8 cellular contexts compared by ENCODE assay signal in the genomic region with DNA sequence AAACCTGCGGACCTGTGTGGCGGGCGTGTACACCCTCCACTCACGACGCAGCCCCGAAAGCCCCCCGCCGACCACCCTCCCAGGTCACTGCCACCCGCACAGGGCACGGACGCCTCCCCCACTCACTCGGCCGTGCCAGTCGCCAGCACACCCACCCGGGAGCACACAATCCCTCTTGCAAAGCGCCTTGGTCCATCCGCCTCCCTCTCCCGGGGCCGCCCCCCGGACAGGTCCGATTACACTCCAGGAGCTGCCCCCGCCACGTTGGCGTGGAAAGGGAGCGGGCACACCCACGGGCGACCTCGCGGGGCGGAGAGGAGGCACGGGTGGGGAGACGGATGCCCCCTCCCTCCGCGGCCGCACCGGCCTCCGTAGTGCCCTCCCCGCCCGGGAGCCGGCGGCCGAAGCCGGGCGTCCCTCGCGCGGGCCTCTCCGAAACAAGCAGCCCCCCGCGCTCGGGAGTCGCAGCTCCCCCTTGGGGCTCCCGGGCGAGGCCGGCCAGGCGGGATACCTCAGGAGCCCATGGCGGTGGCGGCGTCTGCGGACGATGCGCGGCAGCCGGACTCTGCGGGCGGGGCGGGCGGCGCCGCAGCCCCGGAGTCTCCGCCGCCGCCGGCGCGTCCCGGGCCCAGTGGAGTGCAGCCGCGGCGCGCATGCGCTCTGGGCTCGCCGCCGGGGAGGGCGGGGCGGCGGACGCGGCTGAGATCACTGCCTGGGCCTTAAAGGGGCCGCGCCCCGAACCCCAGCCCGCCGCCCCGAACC.
DNase-seq lines count a peak whose midpoint lies in the region; ATAC-seq and TF ChIP-seq lines count a peak whose summit lies in the region.

A gene (minus strand): TSS at position 638 of the 762 bp plus-strand sequence. CDS start 25,049 bp downstream, outside the sequence.

- peak; percentile 89 for ATAC-seq in HG03521 (IDR thresholded peaks at IDR 0.05; ENCODE audit: unreplicated experiment)
- ATAC-seq in stimulated activated naive CD8-positive, alpha-beta T cell treated with anti-CD3 and anti-CD28 coated beads, Interleukin-15, Interleukin-2, amounts not matched to agents 100 U/mL and 50 U/mL, for 24 hours = peak; percentile 96

- peak within 1 kb of the TSS; percentile 87 for H3K4me3 Mint-ChIP-seq in nephron progenitor cell

- peaks cover 4% of the 10 kb centered on the region for H3K36me3 Mint-ChIP-seq in nephron progenitor cell (ENCODE audit: low read depth)

- no peaks in the 10 kb centered on the region for H3K9me3 Mint-ChIP-seq in nephron progenitor cell

- DNase-seq in RPMI8226 (peak; percentile 89), fibroblast of the conjunctiva (ENCODE audit: low read depth) (peak; percentile 41), nephron progenitor cell (peak; percentile 85)
- peak; percentile 77 for DNase-seq in activated effector memory CD4-positive, alpha-beta T cell treated with Interleukin-2 at 50 U/mL for 16 hours
- DNase-seq in stimulated activated naive CD8-positive, alpha-beta T cell treated with anti-CD3 and anti-CD28 coated beads, Interleukin-15, Interleukin-2, amounts not matched to agents 100 U/mL and 50 U/mL, for 24 hours = peak; percentile 86

- peak; percentile 58 for TF ChIP-seq POLR2A in GM18526 (IDR thresholded peaks at IDR 0.05; ENCODE audit: extremely low read depth, insufficient read length)

- no peak for TF ChIP-seq CTCF in nephron progenitor cell (IDR thresholded peaks at IDR 0.05)

- peak within 1 kb of the TSS; percentile 34 for H3K27ac Mint-ChIP-seq in nephron progenitor cell

- peak within 1 kb of the TSS; percentile 28; the same call in 1 of the 2 replicates for H3K27ac ChIP-seq in ACC112 (ENCODE audit: low read depth, low read length)

- H3K27me3 Mint-ChIP-seq in nephron progenitor cell (ENCODE audit: low read depth, poor library complexity) = peaks cover 5% of the 10 kb centered on the region

- H3K4me1 Mint-ChIP-seq in nephron progenitor cell = peaks cover 84% of the 10 kb centered on the region

- H2AFZ ChIP-seq in ACC112 (ENCODE audit: low read length, unreplicated experiment) = peak within 1 kb of the TSS; percentile 96

- H3K79me2 ChIP-seq in ACC112 (ENCODE audit: control insufficient read depth, insufficient read depth, low read length, unreplicated experiment) = peaks cover 50% of the 10 kb centered on the region

- peak within 1 kb of the TSS; percentile 94 for H3K4me3 ChIP-seq in ACC112 (ENCODE audit: low read depth, low read length)

- peaks cover 19% of the 10 kb centered on the region for H3K4me1 ChIP-seq in ACC112 (ENCODE audit: control insufficient read depth, insufficient read depth, low read length, unreplicated experiment)

- H3K27me3 ChIP-seq in ACC112 (ENCODE audit: insufficient read depth, low read length) = no peaks in the 10 kb centered on the region

- H3K36me3 ChIP-seq in ACC112 (ENCODE audit: insufficient read depth, low read length) = no peaks in the 10 kb centered on the region

Comparison
In these comparisons a context has a peak if more than half of its experiments do, and no peak if none do; other contexts are left out.
1. Peak in every context shown above with its lines: DNase-seq, ATAC-seq, H3K4me3 ChIP-seq and H3K27ac ChIP-seq.